In the genomic region with DNA sequence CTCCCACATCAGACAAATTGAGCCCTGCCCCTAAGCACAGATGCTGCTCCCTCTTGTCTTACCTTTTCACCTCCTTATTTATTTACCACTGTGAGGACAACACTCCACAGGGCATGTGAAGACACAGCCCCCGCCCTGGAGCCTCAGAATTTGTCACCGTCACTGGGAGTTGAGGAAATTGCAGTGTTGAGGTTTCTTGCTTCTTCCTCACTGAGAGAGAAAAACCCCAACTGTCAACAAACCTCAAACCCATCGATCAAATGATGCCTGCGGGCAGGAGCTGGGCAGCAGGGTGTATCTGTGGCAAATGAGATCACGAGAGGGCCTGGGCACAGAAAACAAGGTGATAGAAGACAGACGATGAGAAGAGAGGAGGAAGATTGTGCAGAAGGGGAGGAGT, we compare ENCODE assay signal across 11 cellular contexts. TPM values are rescaled to one million over a fixed set of nuclear protein-coding genes. Genes with fewer than 3 reads are reported as not detected.
A peak's percentile ranks its signal among the peaks of the same experiment; 100 is the strongest.
DNase-seq lines count a peak whose midpoint lies in the region; ATAC-seq, FAIRE-seq and TF ChIP-seq lines count a peak whose summit lies in the region.
"Had no signal": no experiment of that assay in that cellular context is flagged by ENCODE, and none has a peak within 500 bp of the region (broad histone marks: within the 10 kb centered on the region; RNA-seq: fewer than 3 reads in every experiment).

No MANE protein-coding gene starts in this region.

- H3K36me3 Mint-ChIP-seq in CD4-positive, CD25-positive, alpha-beta regulatory T cell: no peaks in the 10 kb centered on the region
- H3K36me3 Mint-ChIP-seq in activated CD4-positive, alpha-beta memory T cell treated with anti-CD3 and anti-CD28 coated beads for 36 hours: no peaks in the 10 kb centered on the region
- H3K36me3 Mint-ChIP-seq in memory B cell: no peaks in the 10 kb centered on the region

- H3K4me1 Mint-ChIP-seq in CD4-positive, CD25-positive, alpha-beta regulatory T cell: peaks cover 0 to 26% (median 18%) of the 10 kb centered on the region in 4 donors
- peaks cover 30% of the 10 kb centered on the region for H3K4me1 Mint-ChIP-seq in activated CD4-positive, alpha-beta memory T cell treated with anti-CD3 and anti-CD28 coated beads for 36 hours (ENCODE audit: low read depth)
- H3K4me1 Mint-ChIP-seq in memory B cell: peaks cover 8% of the 10 kb centered on the region

- H3K27me3 ChIP-seq in CD4-positive, CD25-positive, alpha-beta regulatory T cell (ENCODE audit: control insufficient read depth, insufficient read depth, low read length): peaks cover 8% of the 10 kb centered on the region
- no peaks in the 10 kb centered on the region for H3K27me3 ChIP-seq in small intestine (ENCODE audit: control insufficient read depth in 2 of 2, insufficient read depth in 2 of 2, low read length in 2 of 2)

- H3K4me3 ChIP-seq in CD4-positive, CD25-positive, alpha-beta regulatory T cell (ENCODE audit: low read depth, low read length): no peak overlapping the region
- no peak overlapping the region for H3K4me3 ChIP-seq in small intestine (ENCODE audit: low read depth in 1 of 2, low read length in 2 of 2)

- peaks cover under 1% of the 10 kb centered on the region for H3K27me3 Mint-ChIP-seq in CD4-positive, CD25-positive, alpha-beta regulatory T cell
- H3K27me3 Mint-ChIP-seq in activated CD4-positive, alpha-beta memory T cell treated with anti-CD3 and anti-CD28 coated beads for 36 hours: no peaks in the 10 kb centered on the region
- H3K27me3 Mint-ChIP-seq in memory B cell: peaks cover 11% of the 10 kb centered on the region
- H3K27me3 Mint-ChIP-seq: stimulated activated naive CD8-positive, alpha-beta T cell treated with anti-CD3 and anti-CD28 coated beads, Interleukin-15, Interleukin-2, amounts not matched to agents 100 ng/mL and 50 ng/mL, for 24 hours had no signal

- H3K9me3 ChIP-seq in CD4-positive, CD25-positive, alpha-beta regulatory T cell (ENCODE audit: control insufficient read depth in 2 of 2, low read length in 2 of 2): no peaks in the 10 kb centered on the region
- H3K9me3 ChIP-seq in small intestine (ENCODE audit: control insufficient read depth, low read depth): no peaks in the 10 kb centered on the region

- WGBS in small intestine, 3 donors: 58 to 87% (median 70%) methylated on average over 6 of the region's 6 CpGs

- POLR2A ChIA-PET in activated CD4-positive, alpha-beta memory T cell treated with anti-CD3 and anti-CD28 coated beads for 36 hours (lab: Charles Lee): no interaction called here
- POLR2A ChIA-PET in GM10248 (lab: Yijun Ruan, JAX): no interaction called here

- ATAC-seq in CD4-positive, CD25-positive, alpha-beta regulatory T cell (ENCODE audit: low read depth in 2 of 2): peak; percentile 37 to 52
- ATAC-seq in memory B cell (ENCODE audit: low read depth): peak; percentile 29

- intact Hi-C loops in activated CD4-positive, alpha-beta memory T cell treated with anti-CD3 and anti-CD28 coated beads for 36 hours (cut with micrococcal nuclease): loop anchor here (5.0 to 10.0 kb wide), 2 partner anchors 219 to 311 kb away; a partner anchor contains a TSS

- no peak overlapping the region for H3K27ac ChIP-seq in CD4-positive, CD25-positive, alpha-beta regulatory T cell (ENCODE audit: insufficient read depth, low read length, poor library complexity, severe bottlenecking)
- H3K27ac ChIP-seq in small intestine (ENCODE audit: low read depth in 1 of 2, low read length in 1 of 2): peak overlapping the region in 1 of 2 donors; percentile 25

- peaks cover 0 to 2% (median 0%) of the 10 kb centered on the region in 7 donors for H3K9me3 Mint-ChIP-seq in CD4-positive, CD25-positive, alpha-beta regulatory T cell
- H3K9me3 Mint-ChIP-seq in activated CD4-positive, alpha-beta memory T cell treated with anti-CD3 and anti-CD28 coated beads for 36 hours: peaks cover 5% of the 10 kb centered on the region
- no peaks in the 10 kb centered on the region for H3K9me3 Mint-ChIP-seq in memory B cell
- H3K9me3 Mint-ChIP-seq: stimulated activated naive CD8-positive, alpha-beta T cell treated with anti-CD3 and anti-CD28 coated beads, Interleukin-15, Interleukin-2, amounts not matched to agents 100 ng/mL and 50 ng/mL, for 24 hours had no signal

- no peak for TF ChIP-seq CTCF in GM10248 (IDR thresholded peaks at IDR 0.05; ENCODE audit: control extremely low read depth, extremely low read depth, low read depth, missing control alignments)

- peak overlapping the region in 2 of 3 donors; percentile 34 to 55 for H3K27ac Mint-ChIP-seq in CD4-positive, CD25-positive, alpha-beta regulatory T cell
- peak overlapping the region; percentile 11 for H3K27ac Mint-ChIP-seq in activated CD4-positive, alpha-beta memory T cell treated with anti-CD3 and anti-CD28 coated beads for 36 hours
- H3K27ac Mint-ChIP-seq in memory B cell: no peak overlapping the region
- H3K27ac Mint-ChIP-seq: stimulated activated naive CD8-positive, alpha-beta T cell treated with anti-CD3 and anti-CD28 coated beads, Interleukin-15, Interleukin-2, amounts not matched to agents 100 ng/mL and 50 ng/mL, for 24 hours had no signal

- peak in 2 of 3 donors; percentile 31 to 56 for DNase-seq in CD4-positive, CD25-positive, alpha-beta regulatory T cell
- DNase-seq in KG1 (lab: John Stamatoyannopoulos, UW): peak; percentile 83
- DNase-seq in activated CD4-positive, alpha-beta memory T cell treated with anti-CD3 and anti-CD28 coated beads for 36 hours: peak; percentile 69
- no peak for DNase-seq in memory B cell (ENCODE audit: low spot score in 2 of 2)
- DNase-seq in small intestine: no peak
- no peak for DNase-seq in cerebellar nuclear complex (lab: John Stamatoyannopoulos, UW)
- DNase-seq in SK-N-DZ (ENCODE audit: low spot score): no peak
- DNase-seq in GM10248 (ENCODE audit: extremely low spot score): no peak
- DNase-seq: foreskin melanocyte, NCI-H510A had no signal

- H3K36me3 ChIP-seq in CD4-positive, CD25-positive, alpha-beta regulatory T cell (ENCODE audit: control insufficient read depth, insufficient read depth, low read length): no peaks in the 10 kb centered on the region
- no peaks in the 10 kb centered on the region for H3K36me3 ChIP-seq in small intestine (ENCODE audit: control insufficient read depth in 2 of 2, insufficient read depth in 2 of 2, low read length in 2 of 2)

- FAIRE-seq in small intestine (lab: Jason Lieb, UNC): no peak

- peaks cover 11% of the 10 kb centered on the region for H3K4me1 ChIP-seq in CD4-positive, CD25-positive, alpha-beta regulatory T cell (ENCODE audit: control insufficient read depth, insufficient read depth, low read length, poor library complexity, severe bottlenecking)
- no peaks in the 10 kb centered on the region for H3K4me1 ChIP-seq in small intestine (ENCODE audit: control insufficient read depth in 2 of 2, insufficient read depth in 1 of 2, low read depth in 1 of 2, low read length in 1 of 2)

- CTCF ChIA-PET in activated CD4-positive, alpha-beta memory T cell treated with anti-CD3 and anti-CD28 coated beads for 36 hours (lab: Charles Lee): interaction anchor here (1.2 to 8.3 kb wide), 10 partner anchors 9 to 217 kb away, joined by 3 to 89 read pairs (median 8); no protein-coding TSS in a partner anchor
- CTCF ChIA-PET in GM10248 (lab: Yijun Ruan, JAX): interaction anchor here (1.1 to 2.8 kb wide), 7 partner anchors 9 to 219 kb away, joined by 3 to 7 read pairs (median 5); no protein-coding TSS in a partner anchor

- peak overlapping the region in 1 of 4 donors; percentile 29 for H3K4me3 Mint-ChIP-seq in CD4-positive, CD25-positive, alpha-beta regulatory T cell
- no peak overlapping the region for H3K4me3 Mint-ChIP-seq in activated CD4-positive, alpha-beta memory T cell treated with anti-CD3 and anti-CD28 coated beads for 36 hours
- no peak overlapping the region for H3K4me3 Mint-ChIP-seq in memory B cell
- H3K4me3 Mint-ChIP-seq: stimulated activated naive CD8-positive, alpha-beta T cell treated with anti-CD3 and anti-CD28 coated beads, Interleukin-15, Interleukin-2, amounts not matched to agents 100 ng/mL and 50 ng/mL, for 24 hours had no signal

RNA-seq across cellular contexts. Expression of a gene that starts 30.5 kb away (rescaled TPM):
- 31.9 TPM for total RNA-seq in CD4-positive, CD25-positive, alpha-beta regulatory T cell
- polyA plus RNA-seq in CD4-positive, CD25-positive, alpha-beta regulatory T cell: 10 to 100 TPM in 1 of 4 donors, 1 to 10 TPM in 3; 2.1 to 10.5 (median 4.5) TPM
- 10 to 100 TPM; 20.1 to 22.6 TPM for total RNA-seq in activated CD4-positive, alpha-beta memory T cell treated with anti-CD3 and anti-CD28 coated beads for 36 hours
- 10 to 100 TPM; 12.7 to 18.6 (median 15.6) TPM for polyA plus RNA-seq in small intestine
- polyA plus RNA-seq in SK-N-DZ (2014; cell fraction: cytosol; rRNA removed): 10.4 and 13.9 TPM in 2 replicates
- 24.4 TPM in 2 replicates for polyA plus RNA-seq in SK-N-DZ (2014; cell fraction: nucleus; rRNA removed)

Comparison
In these comparisons a context has a peak if more than half of its experiments do, and no peak if none do; other contexts are left out.
1. DNase-seq: peak in CD4-positive, CD25-positive, alpha-beta regulatory T cell (2 of 3), KG1 (single experiment) and activated CD4-positive, alpha-beta memory T cell treated with anti-CD3 and anti-CD28 coated beads for 36 hours (single experiment); none in memory B cell (0 of 2), small intestine (single experiment), cerebellar nuclear complex (0 of 2), SK-N-DZ (single experiment) and GM10248 (single experiment).